ENCODE assay signal across 7 cellular contexts in genomic region chr19:55494172-55494761, GRCh38. TPM values are rescaled to one million over a fixed set of nuclear protein-coding genes. Genes with fewer than 3 reads are reported as not detected.
A peak's percentile ranks its signal among the peaks of the same experiment; 100 is the strongest.
DNase-seq lines count a peak whose midpoint lies in the region; ATAC-seq and TF ChIP-seq lines count a peak whose summit lies in the region.
"Had no signal": no experiment of that assay in that cellular context is flagged by ENCODE, and none has a peak within 500 bp of the region (broad histone marks: within the 10 kb centered on the region; RNA-seq: fewer than 3 reads in every experiment).

No MANE protein-coding gene starts in this region.

- H3K27ac ChIP-seq in gastroesophageal sphincter (peak overlapping the region in 3 of 4 donors; percentile 47 to 96 (median 95)), subcutaneous abdominal adipose tissue (ENCODE audit: low read depth, low read length) (peak overlapping the region; percentile 23)

- H3K9ac ChIP-seq in subcutaneous abdominal adipose tissue (ENCODE audit: low read length in 5 of 5), result peak overlapping the region in 4 of 5 donors; percentile 1 to 55 (median 24)

- TF ChIP-seq EP300 in gastroesophageal sphincter (IDR thresholded peaks at IDR 0.05), result no peak

- H3K4me1 ChIP-seq in gastroesophageal sphincter (peaks cover 0 to 66% (median 8%) of the 10 kb centered on the region in 3 donors), subcutaneous abdominal adipose tissue (ENCODE audit: control insufficient read depth in 5 of 5, insufficient read depth in 5 of 5, low read length in 5 of 5) (peaks cover 2 to 35% (median 22%) of the 10 kb centered on the region in 5 donors)

- no peaks in the 10 kb centered on the region for H3K27me3 ChIP-seq in gastroesophageal sphincter
- peaks cover 12 to 41% (median 27%) of the 10 kb centered on the region in 5 donors for H3K27me3 ChIP-seq in subcutaneous abdominal adipose tissue (ENCODE audit: control insufficient read depth in 5 of 5, insufficient read depth in 4 of 5, low read length in 5 of 5)

- peak; percentile 93 for DNase-seq in RPMI7951 (ENCODE audit: low read depth)
- no peak for DNase-seq in cerebellar nuclear complex (lab: John Stamatoyannopoulos, UW)
- DNase-seq in stimulated activated CD4-positive, alpha-beta T cell treated with anti-CD3 and anti-CD28 coated beads, Interleukin-4, amount 100 ng/mL, for 1 hour, result no peak
- no peak for DNase-seq in NCI-H1417 treated with DMSO at 0.1 percent for 48 hours (lab: John Stamatoyannopoulos, UW)
- DNase-seq: small intestine had no signal

- peak overlapping the region in 1 of 2 donors; percentile 36 for H3K4me3 ChIP-seq in gastroesophageal sphincter
- peak overlapping the region; percentile 25 to 63 (median 57) for H3K4me3 ChIP-seq in subcutaneous abdominal adipose tissue (ENCODE audit: low read depth in 1 of 5, low read length in 5 of 5)

- H3K36me3 ChIP-seq in gastroesophageal sphincter (peaks cover 0 to 9% of the 10 kb centered on the region in 2 donors), subcutaneous abdominal adipose tissue (ENCODE audit: control insufficient read depth in 5 of 5, insufficient read depth in 5 of 5, low read length in 5 of 5) (peaks cover 0 to 11% (median 0%) of the 10 kb centered on the region in 5 donors)

- H3K9me3 ChIP-seq in gastroesophageal sphincter, result no peaks in the 10 kb centered on the region
- no peaks in the 10 kb centered on the region for H3K9me3 ChIP-seq in subcutaneous abdominal adipose tissue (ENCODE audit: control insufficient read depth in 5 of 5, low read length in 5 of 5)

- TF ChIP-seq POLR2A in gastroesophageal sphincter (IDR thresholded peaks at IDR 0.05), result peak in 1 of 2 donors; percentile 15

- WGBS in gastroesophageal sphincter (ENCODE audit: low coverage in 1 of 2), 2 donors, result 55% methylated on average over 4 of the region's 22 CpGs; no CpG with 5 or more reads in 1 of the 2 donors

- peak; percentile 44 for ATAC-seq in gastroesophageal sphincter

- TF ChIP-seq CTCF in gastroesophageal sphincter (IDR thresholded peaks at IDR 0.05), result no peak

RNA-seq across cellular contexts. Expression of gene SSC5D, which starts 6.0 kb away (rescaled TPM):
- total RNA-seq in RPMI7951 (2014; rRNA removed; shearing (Covaris generic)), result 3.2 and 3.6 TPM in 2 replicates
- 10 to 100 TPM in 3 of 4 donors, 1 to 10 TPM in 1; 6.3 to 39.2 (median 23.5) TPM for total RNA-seq in gastroesophageal sphincter

RNA-seq across cellular contexts. Expression of gene NAT14, which starts 9.3 kb away (rescaled TPM):
- total RNA-seq in RPMI7951 (2014; rRNA removed; shearing (Covaris generic)), result 18.5 and 25.3 TPM in 2 replicates
- total RNA-seq in gastroesophageal sphincter, result 10 to 100 TPM in 1 of 4 donors, 1 to 10 TPM in 3; 7.4 to 14.0 (median 7.9) TPM

RNA-seq across cellular contexts. Expression of gene ZNF628, which starts 17.9 kb away (rescaled TPM):
- total RNA-seq in RPMI7951 (2014; rRNA removed; shearing (Covaris generic)), result 3.1 and 5.3 TPM in 2 replicates
- total RNA-seq in gastroesophageal sphincter, result 10 to 100 TPM in 1 of 4 donors, 1 to 10 TPM in 3; 2.4 to 13.0 (median 4.9) TPM

RNA-seq across cellular contexts. Expression of gene C19orf85, which starts 29.7 kb away (rescaled TPM):
- total RNA-seq in RPMI7951 (2014; rRNA removed; shearing (Covaris generic)), result not detected in 2 replicates
- not detected for total RNA-seq in gastroesophageal sphincter

RNA-seq across cellular contexts. Expression of gene ISOC2, which starts 32.8 kb away (rescaled TPM):
- 81.9 and 120 TPM in 2 replicates for total RNA-seq in RPMI7951 (2014; rRNA removed; shearing (Covaris generic))
- total RNA-seq in gastroesophageal sphincter, result 10 to 100 TPM; 39.0 to 78.5 (median 63.8) TPM
